Comparison of ENCODE assay signal across 26 cellular contexts in genomic region chr7:27418544-27418943, GRCh38.
"Had no signal": no experiment of that assay in that cellular context is flagged by ENCODE, and none has a peak within 500 bp of the region (broad histone marks: within the 10 kb centered on the region; RNA-seq: fewer than 3 reads in every experiment).

No MANE protein-coding gene starts in this region.

- H3K4me1 Mint-ChIP-seq: activated CD4-positive, alpha-beta T cell treated with anti-CD3 and anti-CD28 coated beads for 36 hours; central memory CD8-positive, alpha-beta T cell; immature natural killer cell; natural killer cell had no signal

- H3K36me3 ChIP-seq: breast epithelium, gastroesophageal sphincter, left lung, lower lobe of right lung, neural progenitor cell, right atrium auricular region, spleen, suprapubic skin, tibial nerve had no signal

- H3K27me3 Mint-ChIP-seq: activated CD4-positive, alpha-beta T cell treated with anti-CD3 and anti-CD28 coated beads for 36 hours had no signal

- ATAC-seq: activated CD4-positive, alpha-beta T cell treated with anti-CD3 and anti-CD28 coated beads for 36 hours; activated naive CD4-positive, alpha-beta T cell treated with anti-CD3 and anti-CD28 coated beads, Interleukin-2, amount 50 U/mL, for 72 hours; activated T-cell treated with anti-CD3 and anti-CD28 coated beads, Interleukin-2, amount 50 U/mL, for 72 hours; gastroesophageal sphincter; left lung; lower lobe of right lung; natural killer cell had no signal

- H3K36me3 Mint-ChIP-seq: activated naive CD4-positive, alpha-beta T cell treated with anti-CD3 and anti-CD28 coated beads, Interleukin-2, amount 50 U/mL, for 72 hours; immature natural killer cell; natural killer cell; neural progenitor cell had no signal

- H3K27ac Mint-ChIP-seq: activated CD4-positive, alpha-beta T cell treated with anti-CD3 and anti-CD28 coated beads for 36 hours; activated naive CD4-positive, alpha-beta T cell treated with anti-CD3 and anti-CD28 coated beads, Interleukin-2, amount 50 U/mL, for 72 hours; activated T-cell treated with anti-CD3 and anti-CD28 coated beads, Interleukin-2, amount 50 U/mL, for 72 hours; immature natural killer cell; natural killer cell; T-helper 2 cell treated with Interferon-gamma antibody and Interleukin-4, amounts not matched to agents 5 μg/mL and 100 μg/mL, for 36 hours had no signal

- DNase-seq: activated CD4-positive, alpha-beta T cell treated with anti-CD3 and anti-CD28 coated beads for 36 hours; activated CD4-positive, alpha-beta T cell treated with anti-CD3 and anti-CD28 coated beads, Interleukin-2, amount 50 U/mL, for 4 hours; activated CD4-positive, CD25-positive, alpha-beta regulatory T cell; activated naive CD4-positive, alpha-beta T cell; activated T-cell treated with anti-CD3 and anti-CD28 coated beads for 4 hours; activated T-cell treated with anti-CD3 and anti-CD28 coated beads, Interleukin-2, amount 50 U/mL, for 72 hours; effector CD8-positive, alpha-beta T cell; head of caudate nucleus; hippocampal formation; immature natural killer cell; left lung; lower lobe of right lung; mesenchymal stem cell; natural killer cell; occipital lobe; spleen; stimulated activated naive CD4-positive, alpha-beta T cell had no signal

- H3K4me3 ChIP-seq: breast epithelium, gastroesophageal sphincter, left lung, lower lobe of right lung, neural progenitor cell, right atrium auricular region, spleen, suprapubic skin, tibial nerve had no signal

- H3K9me3 Mint-ChIP-seq: activated naive CD4-positive, alpha-beta T cell treated with anti-CD3 and anti-CD28 coated beads, Interleukin-2, amount 50 U/mL, for 72 hours; activated T-cell treated with anti-CD3 and anti-CD28 coated beads, Interleukin-2, amount 50 U/mL, for 72 hours; central memory CD8-positive, alpha-beta T cell; immature natural killer cell; natural killer cell; neural progenitor cell; T-helper 2 cell treated with Interferon-gamma antibody and Interleukin-4, amounts not matched to agents 5 μg/mL and 100 μg/mL, for 36 hours had no signal

- H3K27me3 ChIP-seq: breast epithelium, gastroesophageal sphincter, left lung, neural progenitor cell, right atrium auricular region, spleen, suprapubic skin, tibial nerve had no signal

- H3K4me3 Mint-ChIP-seq: activated CD4-positive, alpha-beta T cell treated with anti-CD3 and anti-CD28 coated beads for 36 hours; activated T-cell treated with anti-CD3 and anti-CD28 coated beads, Interleukin-2, amount 50 U/mL, for 72 hours; central memory CD8-positive, alpha-beta T cell; immature natural killer cell; natural killer cell; neural progenitor cell; T-helper 2 cell treated with Interferon-gamma antibody and Interleukin-4, amounts not matched to agents 5 μg/mL and 100 μg/mL, for 36 hours had no signal
